ENCODE assay signal across 12 cellular contexts in genomic region chr10:50291261-50291850, GRCh38. TPM values are rescaled to one million over a fixed set of nuclear protein-coding genes. Genes with fewer than 3 reads are reported as not detected.
DNase-seq lines count a peak whose midpoint lies in the region; ATAC-seq, FAIRE-seq and TF ChIP-seq lines count a peak whose summit lies in the region.
"Had no signal": no experiment of that assay in that cellular context is flagged by ENCODE, and none has a peak within 500 bp of the region (broad histone marks: within the 10 kb centered on the region; RNA-seq: fewer than 3 reads in every experiment).

No MANE protein-coding gene starts in this region.

- no peaks in the 10 kb centered on the region for H3K4me1 Mint-ChIP-seq in stimulated activated memory B cell treated with anti-CD40 and anti-IgM and Interleukin-4, amounts not matched to agents 10 μg/mL and 1 μg/mL and 100 μg/mL, for 72 hours
- H3K4me1 Mint-ChIP-seq in activated naive CD4-positive, alpha-beta T cell treated with anti-CD3 and anti-CD28 coated beads for 36 hours (ENCODE audit: low read depth) = no peaks in the 10 kb centered on the region

- no peaks in the 10 kb centered on the region for H3K36me3 ChIP-seq in MM.1S (replicated peaks; ENCODE audit: insufficient read depth, low read length)
- H3K36me3 ChIP-seq in endothelial cell of umbilical vein (ENCODE audit: control insufficient read depth in 2 of 2, extremely low read depth in 1 of 2, insufficient read depth in 2 of 2, low read length in 2 of 2) = no peaks in the 10 kb centered on the region

- H3K27me3 Mint-ChIP-seq in stimulated activated memory B cell treated with anti-CD40 and anti-IgM and Interleukin-4, amounts not matched to agents 10 μg/mL and 1 μg/mL and 100 μg/mL, for 72 hours = no peaks in the 10 kb centered on the region
- H3K27me3 Mint-ChIP-seq in activated naive CD4-positive, alpha-beta T cell treated with anti-CD3 and anti-CD28 coated beads for 36 hours (ENCODE audit: low read depth) = no peaks in the 10 kb centered on the region

- no peak for TF ChIP-seq POLR2A in endothelial cell of umbilical vein (IDR thresholded peaks at IDR 0.05; ENCODE audit: low read depth, low read length)

- no peaks in the 10 kb centered on the region for H3K9me2 ChIP-seq in MM.1S (replicated peaks; ENCODE audit: insufficient read depth, low read length)

- H3K79me2 ChIP-seq in MM.1S (ENCODE audit: low read length) = no peaks in the 10 kb centered on the region
- no peaks in the 10 kb centered on the region for H3K79me2 ChIP-seq in endothelial cell of umbilical vein (ENCODE audit: control insufficient read depth, insufficient read depth, low read length)

- DNase-seq in GDM1 (lab: John Stamatoyannopoulos, UW) = peak; percentile 7
- no peak for DNase-seq in MM.1S
- DNase-seq in endothelial cell of umbilical vein (ENCODE audit: low read depth, low spot score) = peak; percentile 18
- peak; percentile 30 for DNase-seq in myocyte (ENCODE audit: low read depth)
- DNase-seq in NOMO-1 (lab: John Stamatoyannopoulos, UW; ENCODE audit: unreplicated experiment in 2 of 2) = no peak
- DNase-seq in putamen (ENCODE audit: low spot score) = no peak
- DNase-seq in activated naive CD4-positive, alpha-beta T cell treated with anti-CD3 and anti-CD28 coated beads for 36 hours = no peak
- DNase-seq: activated CD4-positive, alpha-beta T cell treated with anti-CD3 and anti-CD28 coated beads, Interleukin-2, amount 50 U/mL, for 4 hours; cortex of kidney; GF-D8; mucosa of descending colon had no signal

- ATAC-seq in stimulated activated memory B cell treated with anti-CD40 and anti-IgM and Interleukin-4, amounts not matched to agents 10 μg/mL and 1 μg/mL and 100 μg/mL, for 72 hours = no peak
- ATAC-seq: mucosa of descending colon had no signal

- H3K27ac Mint-ChIP-seq in stimulated activated memory B cell treated with anti-CD40 and anti-IgM and Interleukin-4, amounts not matched to agents 10 μg/mL and 1 μg/mL and 100 μg/mL, for 72 hours = no peak overlapping the region
- H3K27ac Mint-ChIP-seq in activated naive CD4-positive, alpha-beta T cell treated with anti-CD3 and anti-CD28 coated beads for 36 hours = no peak overlapping the region

- H3F3A ChIP-seq in MM.1S (ENCODE audit: insufficient read depth, low read length) = no peaks in the 10 kb centered on the region

- H3K9ac ChIP-seq in MM.1S (ENCODE audit: low read length) (no peak overlapping the region), endothelial cell of umbilical vein (replicated peaks; ENCODE audit: extremely low read depth, insufficient read depth, low read length) (no peak overlapping the region)

- H3K9me1 ChIP-seq in endothelial cell of umbilical vein (replicated peaks; ENCODE audit: control insufficient read depth, extremely low read depth, insufficient read depth, low read length) = no peaks in the 10 kb centered on the region

- no peaks in the 10 kb centered on the region for H3K9me3 Mint-ChIP-seq in stimulated activated memory B cell treated with anti-CD40 and anti-IgM and Interleukin-4, amounts not matched to agents 10 μg/mL and 1 μg/mL and 100 μg/mL, for 72 hours
- H3K9me3 Mint-ChIP-seq in activated naive CD4-positive, alpha-beta T cell treated with anti-CD3 and anti-CD28 coated beads for 36 hours = no peaks in the 10 kb centered on the region

- H3K4me3 Mint-ChIP-seq in stimulated activated memory B cell treated with anti-CD40 and anti-IgM and Interleukin-4, amounts not matched to agents 10 μg/mL and 1 μg/mL and 100 μg/mL, for 72 hours = no peak overlapping the region
- H3K4me3 Mint-ChIP-seq in activated naive CD4-positive, alpha-beta T cell treated with anti-CD3 and anti-CD28 coated beads for 36 hours = no peak overlapping the region

- H2AFZ ChIP-seq in MM.1S (ENCODE audit: low read length) (no peak overlapping the region), endothelial cell of umbilical vein (ENCODE audit: low read depth, low read length) (no peak overlapping the region)

- H3K9me3 ChIP-seq in MM.1S (replicated peaks; ENCODE audit: insufficient read depth, low read length) (no peaks in the 10 kb centered on the region), endothelial cell of umbilical vein (replicated peaks; ENCODE audit: control insufficient read depth, insufficient read depth, low read length) (no peaks in the 10 kb centered on the region)
- H3K9me3 ChIP-seq: mucosa of descending colon had no signal

- CTCF ChIA-PET in endothelial cell of umbilical vein (lab: Charles Lee) = interaction anchor here (0.6 to 0.8 kb wide), 2 partner anchors 126 to 129 kb away, joined by 3 to 5 read pairs; no protein-coding TSS in a partner anchor
- CTCF ChIA-PET in activated naive CD4-positive, alpha-beta T cell treated with anti-CD3 and anti-CD28 coated beads for 36 hours (lab: Charles Lee) = interaction anchor here (0.8 kb wide), 1 partner anchor 1730 kb away, joined by 3 read pairs; no protein-coding TSS in a partner anchor

- H3K36me3 Mint-ChIP-seq in stimulated activated memory B cell treated with anti-CD40 and anti-IgM and Interleukin-4, amounts not matched to agents 10 μg/mL and 1 μg/mL and 100 μg/mL, for 72 hours = no peaks in the 10 kb centered on the region
- H3K36me3 Mint-ChIP-seq in activated naive CD4-positive, alpha-beta T cell treated with anti-CD3 and anti-CD28 coated beads for 36 hours (ENCODE audit: low read depth) = no peaks in the 10 kb centered on the region

- H3K27me3 ChIP-seq in MM.1S (replicated peaks; ENCODE audit: insufficient read depth, low read length) (no peaks in the 10 kb centered on the region), endothelial cell of umbilical vein (ENCODE audit: control insufficient read depth in 2 of 2, insufficient read depth in 2 of 2, low read length in 2 of 2) (peaks cover 5 to 10% of the 10 kb centered on the region in 2 experiments)

- dilution Hi-C loops in endothelial cell of umbilical vein (cut with MboI; ENCODE audit: extremely low pct_ligation_motif_present, low sequenced_read_pairs) = no loop called here

- H3K4me3 ChIP-seq in MM.1S (ENCODE audit: low read length) (no peak overlapping the region), endothelial cell of umbilical vein (replicated peaks in 1 of 3; ENCODE audit: insufficient read depth in 1 of 3, low read depth in 1 of 3, low read length in 3 of 3) (no peak overlapping the region)
- H3K4me3 ChIP-seq: mucosa of descending colon had no signal

- H3K4me2 ChIP-seq in MM.1S (ENCODE audit: low read depth, low read length) (no peak overlapping the region), endothelial cell of umbilical vein (ENCODE audit: insufficient read depth, low read length) (no peak overlapping the region)

- H3K4me1 ChIP-seq in MM.1S (ENCODE audit: low read length) (no peaks in the 10 kb centered on the region), endothelial cell of umbilical vein (ENCODE audit: control insufficient read depth, extremely low read depth, insufficient read depth, low read length) (no peaks in the 10 kb centered on the region)

- H4K20me1 ChIP-seq in MM.1S (ENCODE audit: insufficient read depth, low read length) (no peaks in the 10 kb centered on the region), endothelial cell of umbilical vein (replicated peaks; ENCODE audit: control insufficient read depth, extremely low read depth, insufficient read depth, low read length) (no peaks in the 10 kb centered on the region)

- TF ChIP-seq CTCF in MM.1S (IDR thresholded peaks at IDR 0.05; ENCODE audit: low read length) (peak; percentile 21), endothelial cell of umbilical vein (IDR thresholded peaks at IDR 0.05; ENCODE audit: extremely low read depth in 1 of 2, insufficient read depth in 1 of 2, low read depth in 1 of 2, low read length in 2 of 2) (peak in 1 of 2 donors; percentile 25)

- FAIRE-seq in endothelial cell of umbilical vein (lab: Jason Lieb, UNC) = no peak

- POLR2A ChIA-PET in endothelial cell of umbilical vein (lab: Charles Lee) = no interaction called here

- intact Hi-C loops in endothelial cell of umbilical vein (cut with micrococcal nuclease) = loop anchor here (1.0 kb wide), 2 partner anchors 130 to 333 kb away; no protein-coding TSS in a partner anchor
- intact Hi-C loops in activated naive CD4-positive, alpha-beta T cell treated with anti-CD3 and anti-CD28 coated beads for 36 hours (cut with micrococcal nuclease) = loop anchor here (5.0 to 10.0 kb wide), 3 partner anchors 131 to 361 kb away; partner anchors contain the start of gene SGMS1

- H3K27ac ChIP-seq in MM.1S (ENCODE audit: low read length) (no peak overlapping the region), endothelial cell of umbilical vein (ENCODE audit: insufficient read depth, low read depth, low read length) (no peak overlapping the region)

- no TSS peak for BruUV-seq in endothelial cell of umbilical vein (replicated peaks; lab: Mats Ljungman, UMichigan)

TF ChIP-seq in endothelial cell of umbilical vein, 7 proteins besides CTCF, POLR2A, EP300 and RAD21:
- TF ChIP-seq FOS (IDR thresholded peaks at IDR 0.05; ENCODE audit: borderline replicate concordance, insufficient read depth, low read length) (no peak), MYC (IDR thresholded peaks at IDR 0.05; ENCODE audit: low read depth, low read length) (no peak), GATA2 (IDR thresholded peaks at IDR 0.05; ENCODE audit: insufficient read depth, insufficient read length, low read depth, low read length) (no peak), EZH2 (IDR thresholded peaks at IDR 0.05; ENCODE audit: borderline replicate concordance, low read depth, low read length, severe bottlenecking) (no peak), POLR2AphosphoS5 (IDR thresholded peaks at IDR 0.05; ENCODE audit: insufficient read depth, low read depth, low read length) (no peak), MAX (IDR thresholded peaks at IDR 0.05; ENCODE audit: insufficient read depth, insufficient read length) (no peak), JUN (IDR thresholded peaks at IDR 0.05; ENCODE audit: borderline replicate concordance, insufficient read depth, insufficient read length, low read depth) (no peak)
TF ChIP-seq in endothelial cell of umbilical vein: peak in this region for 0.

RNA-seq across cellular contexts. Expression of gene ASAH2, which starts 40.0 kb away (rescaled TPM):
- 1.1 and 3.4 TPM in 2 replicates for total RNA-seq in endothelial cell of umbilical vein
- 0.23 and 0.24 TPM in 2 replicates for polyA plus RNA-seq in endothelial cell of umbilical vein
- polyA plus RNA-seq in endothelial cell of umbilical vein (2011; cell fraction: cytosol; rRNA removed) = 0.17 and 0.23 TPM in 2 replicates
- 3.5 and 4.0 TPM in 2 replicates for polyA plus RNA-seq in endothelial cell of umbilical vein (2011; cell fraction: nucleus; rRNA removed)
- 0.46 and 0.58 TPM in 2 replicates for polyA plus RNA-seq in endothelial cell of umbilical vein (2012)
- polyA minus RNA-seq in endothelial cell of umbilical vein = 0.53 and 2.3 TPM in 2 replicates
- polyA minus RNA-seq in endothelial cell of umbilical vein (2011; cell fraction: cytosol; rRNA and poly(A)+ RNA removed) = 2.2 TPM
- 1.0 and 1.1 TPM in 2 replicates for polyA minus RNA-seq in endothelial cell of umbilical vein (2011; cell fraction: nucleus; rRNA and poly(A)+ RNA removed)
- total RNA-seq in myocyte = 0.99 and 2.4 TPM in 2 replicates
- 0.45 TPM for polyA plus RNA-seq in myocyte (2012)
- 1 to 10 TPM; 4.1 to 5.0 TPM for total RNA-seq in activated naive CD4-positive, alpha-beta T cell treated with anti-CD3 and anti-CD28 coated beads for 36 hours

Comparison
In these comparisons a context has a peak if more than half of its experiments do, and no peak if none do; other contexts are left out.
1. DNase-seq: peak in GDM1 (single experiment), endothelial cell of umbilical vein (single experiment) and myocyte (single experiment); none in MM.1S (single experiment), NOMO-1 (0 of 2), putamen (single experiment) and activated naive CD4-positive, alpha-beta T cell treated with anti-CD3 and anti-CD28 coated beads for 36 hours (single experiment).